1 cellular context compared by ENCODE assay signal in genomic region chr4:3207531-3208037, GRCh38.
TF ChIP-seq lines count a peak whose summit lies in the region.

No MANE protein-coding gene starts in this region.

TF ChIP-seq in HepG2, 621 proteins besides CTCF, POLR2A, EP300 and RAD21 (continued from another document):
- TF ChIP-seq ZNF503 (CRISPR knock-in tag; IDR thresholded peaks at IDR 0.05) = peak; percentile 33; the same call in 1 of the 2 replicates
- TF ChIP-seq CEBPG (CRISPR knock-in tag; IDR thresholded peaks at IDR 0.05) = peak; percentile 93
- TF ChIP-seq GABPA (IDR thresholded peaks at IDR 0.05; ENCODE audit: low read depth, low read length) = no peak
- peak; percentile 28; the same call in 1 of the 2 replicates for TF ChIP-seq GABPA (CRISPR knock-in tag; IDR thresholded peaks at IDR 0.05; ENCODE audit: low read depth)
- TF ChIP-seq ASH2L (IDR thresholded peaks at IDR 0.05; ENCODE audit: insufficient read length, low read depth, low read length) = peak; percentile 68
- TF ChIP-seq ZBTB20 (CRISPR knock-in tag; IDR thresholded peaks at IDR 0.05; ENCODE audit: borderline replicate concordance, low read depth) = peak; percentile 56; the same call in 1 of the 2 replicates
- peak; percentile 87 for TF ChIP-seq HNF1A (IDR thresholded peaks at IDR 0.05; ENCODE audit: low read depth)
- TF ChIP-seq HNF1A (CRISPR knock-in tag; IDR thresholded peaks at IDR 0.05; ENCODE audit: borderline replicate concordance) = peak; percentile 63; the same call in 1 of the 2 replicates
- TF ChIP-seq ZFYVE20 (CRISPR knock-in tag; IDR thresholded peaks at IDR 0.05; ENCODE audit: borderline replicate concordance, low read depth) = no peak
- 0 out of 2 replicates have a peak, but pooled peaks have one; percentile 28 for TF ChIP-seq HNF1B (CRISPR knock-in tag; IDR thresholded peaks at IDR 0.05)
- peak; percentile 54; the same call in 1 of the 2 replicates for TF ChIP-seq BCL6 (CRISPR knock-in tag; IDR thresholded peaks at IDR 0.05)
- 0 out of 4 replicates have a peak, but pooled peaks of 1 of the 2 experiments have one; percentile 18 for TF ChIP-seq NR2F1 (CRISPR knock-in tag; IDR thresholded peaks at IDR 0.05)
- peak; percentile 30; the same call in 1 of the 2 replicates for TF ChIP-seq HOXD1 (CRISPR knock-in tag; IDR thresholded peaks at IDR 0.05)
- TF ChIP-seq TBX2 (CRISPR knock-in tag; IDR thresholded peaks at IDR 0.05; ENCODE audit: borderline replicate concordance) = peak; percentile 62; the same call in 1 of the 2 replicates
- TF ChIP-seq RARA (CRISPR knock-in tag; IDR thresholded peaks at IDR 0.05) = peak; percentile 34; the same call in 1 of the 2 replicates
- 0 out of 2 replicates have a peak, but pooled peaks have one; percentile 14 for TF ChIP-seq KAT8 (CRISPR knock-in tag; IDR thresholded peaks at IDR 0.05)
- TF ChIP-seq MED1 (CRISPR knock-in tag; IDR thresholded peaks at IDR 0.05) = peak; percentile 86
- no peak for TF ChIP-seq ZNF83 (CRISPR knock-in tag; IDR thresholded peaks at IDR 0.05; ENCODE audit: borderline replicate concordance)
